Comparison of ENCODE assay signal across 1 cellular context in the genomic region with DNA sequence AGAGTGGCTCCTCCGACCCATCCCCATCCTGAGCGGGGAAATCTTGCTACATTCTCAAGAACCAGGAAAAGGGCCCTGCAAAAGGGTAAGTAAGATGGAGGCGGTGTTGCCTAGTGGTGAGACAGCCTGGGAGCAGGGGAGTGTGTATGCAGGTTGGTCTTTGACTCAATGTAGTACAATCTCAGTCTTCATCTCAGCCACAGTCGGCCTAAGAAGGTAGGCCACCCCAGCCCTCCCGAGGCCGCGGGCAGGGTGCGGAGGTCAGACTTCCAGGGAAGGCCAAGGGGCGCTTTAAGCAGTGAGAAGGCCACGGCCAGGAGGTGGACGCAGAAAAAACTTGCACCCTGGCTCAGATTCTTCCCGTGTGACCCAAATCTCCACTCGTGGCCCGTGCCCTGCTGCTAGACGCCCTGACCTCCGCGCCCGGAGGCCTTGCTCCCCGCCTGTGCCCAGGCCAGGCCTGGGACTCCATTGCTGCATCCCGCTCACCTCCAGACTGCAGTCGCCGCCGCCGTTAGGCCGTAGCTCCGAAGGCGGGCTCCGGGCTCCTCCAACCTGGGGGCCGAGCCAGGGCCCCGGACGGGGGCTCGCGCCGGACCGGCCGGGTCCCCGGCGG.
TF ChIP-seq lines count a peak whose summit lies in the region.

No MANE protein-coding gene starts in this region.

TF ChIP-seq in HepG2, 621 proteins besides CTCF, POLR2A, EP300 and RAD21 (continues in another document):
- no peak for TF ChIP-seq SOX5 (CRISPR knock-in tag; IDR thresholded peaks at IDR 0.05; ENCODE audit: borderline replicate concordance)
- no peak for TF ChIP-seq ZNF430 (CRISPR knock-in tag; IDR thresholded peaks at IDR 0.05)
- TF ChIP-seq ZNF484 (CRISPR knock-in tag; IDR thresholded peaks at IDR 0.05; ENCODE audit: borderline replicate concordance, low read depth), result no peak
- TF ChIP-seq, protein P1, sequence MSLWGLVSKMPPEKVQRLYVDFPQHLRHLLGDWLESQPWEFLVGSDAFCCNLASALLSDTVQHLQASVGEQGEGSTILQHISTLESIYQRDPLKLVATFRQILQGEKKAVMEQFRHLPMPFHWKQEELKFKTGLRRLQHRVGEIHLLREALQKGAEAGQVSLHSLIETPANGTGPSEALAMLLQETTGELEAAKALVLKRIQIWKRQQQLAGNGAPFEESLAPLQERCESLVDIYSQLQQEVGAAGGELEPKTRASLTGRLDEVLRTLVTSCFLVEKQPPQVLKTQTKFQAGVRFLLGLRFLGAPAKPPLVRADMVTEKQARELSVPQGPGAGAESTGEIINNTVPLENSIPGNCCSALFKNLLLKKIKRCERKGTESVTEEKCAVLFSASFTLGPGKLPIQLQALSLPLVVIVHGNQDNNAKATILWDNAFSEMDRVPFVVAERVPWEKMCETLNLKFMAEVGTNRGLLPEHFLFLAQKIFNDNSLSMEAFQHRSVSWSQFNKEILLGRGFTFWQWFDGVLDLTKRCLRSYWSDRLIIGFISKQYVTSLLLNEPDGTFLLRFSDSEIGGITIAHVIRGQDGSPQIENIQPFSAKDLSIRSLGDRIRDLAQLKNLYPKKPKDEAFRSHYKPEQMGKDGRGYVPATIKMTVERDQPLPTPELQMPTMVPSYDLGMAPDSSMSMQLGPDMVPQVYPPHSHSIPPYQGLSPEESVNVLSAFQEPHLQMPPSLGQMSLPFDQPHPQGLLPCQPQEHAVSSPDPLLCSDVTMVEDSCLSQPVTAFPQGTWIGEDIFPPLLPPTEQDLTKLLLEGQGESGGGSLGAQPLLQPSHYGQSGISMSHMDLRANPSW (CRISPR knock-in tag; IDR thresholded peaks at IDR 0.05; ENCODE audit: borderline replicate concordance), result no peak
- no peak for TF ChIP-seq SP4 (CRISPR knock-in tag; IDR thresholded peaks at IDR 0.05)
- TF ChIP-seq ZNF674 (CRISPR knock-in tag; IDR thresholded peaks at IDR 0.05; ENCODE audit: low read depth), result no peak
- TF ChIP-seq, protein P2, sequence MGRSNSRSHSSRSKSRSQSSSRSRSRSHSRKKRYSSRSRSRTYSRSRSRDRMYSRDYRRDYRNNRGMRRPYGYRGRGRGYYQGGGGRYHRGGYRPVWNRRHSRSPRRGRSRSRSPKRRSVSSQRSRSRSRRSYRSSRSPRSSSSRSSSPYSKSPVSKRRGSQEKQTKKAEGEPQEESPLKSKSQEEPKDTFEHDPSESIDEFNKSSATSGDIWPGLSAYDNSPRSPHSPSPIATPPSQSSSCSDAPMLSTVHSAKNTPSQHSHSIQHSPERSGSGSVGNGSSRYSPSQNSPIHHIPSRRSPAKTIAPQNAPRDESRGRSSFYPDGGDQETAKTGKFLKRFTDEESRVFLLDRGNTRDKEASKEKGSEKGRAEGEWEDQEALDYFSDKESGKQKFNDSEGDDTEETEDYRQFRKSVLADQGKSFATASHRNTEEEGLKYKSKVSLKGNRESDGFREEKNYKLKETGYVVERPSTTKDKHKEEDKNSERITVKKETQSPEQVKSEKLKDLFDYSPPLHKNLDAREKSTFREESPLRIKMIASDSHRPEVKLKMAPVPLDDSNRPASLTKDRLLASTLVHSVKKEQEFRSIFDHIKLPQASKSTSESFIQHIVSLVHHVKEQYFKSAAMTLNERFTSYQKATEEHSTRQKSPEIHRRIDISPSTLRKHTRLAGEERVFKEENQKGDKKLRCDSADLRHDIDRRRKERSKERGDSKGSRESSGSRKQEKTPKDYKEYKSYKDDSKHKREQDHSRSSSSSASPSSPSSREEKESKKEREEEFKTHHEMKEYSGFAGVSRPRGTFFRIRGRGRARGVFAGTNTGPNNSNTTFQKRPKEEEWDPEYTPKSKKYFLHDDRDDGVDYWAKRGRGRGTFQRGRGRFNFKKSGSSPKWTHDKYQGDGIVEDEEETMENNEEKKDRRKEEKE (IDR thresholded peaks at IDR 0.05), result no peak
- TF ChIP-seq RXRA (CRISPR knock-in tag; IDR thresholded peaks at IDR 0.05), result no peak
- TF ChIP-seq ZNF251 (CRISPR knock-in tag; IDR thresholded peaks at IDR 0.05), result no peak
- TF ChIP-seq, protein P3, sequence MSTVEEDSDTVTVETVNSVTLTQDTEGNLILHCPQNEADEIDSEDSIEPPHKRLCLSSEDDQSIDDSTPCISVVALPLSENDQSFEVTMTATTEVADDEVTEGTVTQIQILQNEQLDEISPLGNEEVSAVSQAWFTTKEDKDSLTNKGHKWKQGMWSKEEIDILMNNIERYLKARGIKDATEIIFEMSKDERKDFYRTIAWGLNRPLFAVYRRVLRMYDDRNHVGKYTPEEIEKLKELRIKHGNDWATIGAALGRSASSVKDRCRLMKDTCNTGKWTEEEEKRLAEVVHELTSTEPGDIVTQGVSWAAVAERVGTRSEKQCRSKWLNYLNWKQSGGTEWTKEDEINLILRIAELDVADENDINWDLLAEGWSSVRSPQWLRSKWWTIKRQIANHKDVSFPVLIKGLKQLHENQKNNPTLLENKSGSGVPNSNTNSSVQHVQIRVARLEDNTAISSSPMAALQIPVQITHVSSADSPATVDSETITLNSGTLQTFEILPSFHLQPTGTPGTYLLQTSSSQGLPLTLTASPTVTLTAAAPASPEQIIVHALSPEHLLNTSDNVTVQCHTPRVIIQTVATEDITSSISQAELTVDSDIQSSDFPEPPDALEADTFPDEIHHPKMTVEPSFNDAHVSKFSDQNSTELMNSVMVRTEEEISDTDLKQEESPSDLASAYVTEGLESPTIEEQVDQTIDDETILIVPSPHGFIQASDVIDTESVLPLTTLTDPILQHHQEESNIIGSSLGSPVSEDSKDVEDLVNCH (CRISPR knock-in tag; IDR thresholded peaks at IDR 0.05), result no peak
- TF ChIP-seq NCOA1 (CRISPR knock-in tag; IDR thresholded peaks at IDR 0.05), result no peak
- TF ChIP-seq, protein P4, sequence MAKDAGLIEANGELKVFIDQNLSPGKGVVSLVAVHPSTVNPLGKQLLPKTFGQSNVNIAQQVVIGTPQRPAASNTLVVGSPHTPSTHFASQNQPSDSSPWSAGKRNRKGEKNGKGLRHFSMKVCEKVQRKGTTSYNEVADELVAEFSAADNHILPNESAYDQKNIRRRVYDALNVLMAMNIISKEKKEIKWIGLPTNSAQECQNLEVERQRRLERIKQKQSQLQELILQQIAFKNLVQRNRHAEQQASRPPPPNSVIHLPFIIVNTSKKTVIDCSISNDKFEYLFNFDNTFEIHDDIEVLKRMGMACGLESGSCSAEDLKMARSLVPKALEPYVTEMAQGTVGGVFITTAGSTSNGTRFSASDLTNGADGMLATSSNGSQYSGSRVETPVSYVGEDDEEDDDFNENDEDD (CRISPR knock-in tag; IDR thresholded peaks at IDR 0.05; ENCODE audit: borderline replicate concordance), result no peak
- no peak for TF ChIP-seq GLI4 (CRISPR knock-in tag; IDR thresholded peaks at IDR 0.05; ENCODE audit: borderline replicate concordance)
- TF ChIP-seq, protein P5, sequence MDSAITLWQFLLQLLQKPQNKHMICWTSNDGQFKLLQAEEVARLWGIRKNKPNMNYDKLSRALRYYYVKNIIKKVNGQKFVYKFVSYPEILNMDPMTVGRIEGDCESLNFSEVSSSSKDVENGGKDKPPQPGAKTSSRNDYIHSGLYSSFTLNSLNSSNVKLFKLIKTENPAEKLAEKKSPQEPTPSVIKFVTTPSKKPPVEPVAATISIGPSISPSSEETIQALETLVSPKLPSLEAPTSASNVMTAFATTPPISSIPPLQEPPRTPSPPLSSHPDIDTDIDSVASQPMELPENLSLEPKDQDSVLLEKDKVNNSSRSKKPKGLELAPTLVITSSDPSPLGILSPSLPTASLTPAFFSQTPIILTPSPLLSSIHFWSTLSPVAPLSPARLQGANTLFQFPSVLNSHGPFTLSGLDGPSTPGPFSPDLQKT (CRISPR knock-in tag; IDR thresholded peaks at IDR 0.05; ENCODE audit: borderline replicate concordance), result no peak
- no peak for TF ChIP-seq ZNF850 (CRISPR knock-in tag; conservative IDR thresholded peaks at IDR 0.05)
- TF ChIP-seq KLF13 (CRISPR knock-in tag; IDR thresholded peaks at IDR 0.05), result no peak
- TF ChIP-seq ZNF816 (CRISPR knock-in tag; IDR thresholded peaks at IDR 0.05; ENCODE audit: borderline replicate concordance), result no peak
- TF ChIP-seq ZNF292 (CRISPR knock-in tag; IDR thresholded peaks at IDR 0.05; ENCODE audit: borderline replicate concordance, low read depth), result no peak
- 0 out of 2 replicates have a peak, but pooled peaks have one; percentile 7 for TF ChIP-seq MYC (CRISPR knock-in tag; IDR thresholded peaks at IDR 0.05; ENCODE audit: borderline replicate concordance)
- no peak for TF ChIP-seq HNRNPL (IDR thresholded peaks at IDR 0.05; ENCODE audit: low read depth, low read length)
- no peak for TF ChIP-seq TSC22D2 (CRISPR knock-in tag; IDR thresholded peaks at IDR 0.05; ENCODE audit: borderline replicate concordance)
- TF ChIP-seq KLF15 (CRISPR knock-in tag; IDR thresholded peaks at IDR 0.05; ENCODE audit: borderline replicate concordance), result no peak
- TF ChIP-seq YEATS4 (CRISPR knock-in tag; IDR thresholded peaks at IDR 0.05; ENCODE audit: borderline replicate concordance), result peak; percentile 37; the same call in 1 of the 2 replicates
- TF ChIP-seq ZZZ3 (CRISPR knock-in tag; IDR thresholded peaks at IDR 0.05; ENCODE audit: borderline replicate concordance), result 0 out of 2 replicates have a peak, but pooled peaks have one; percentile 4
- TF ChIP-seq JUN (CRISPR knock-in tag; IDR thresholded peaks at IDR 0.05), result no peak
- no peak for TF ChIP-seq NFE2L1 (CRISPR knock-in tag; IDR thresholded peaks at IDR 0.05; ENCODE audit: borderline replicate concordance)
- no peak for TF ChIP-seq NFRKB (IDR thresholded peaks at IDR 0.05)
- 0 out of 2 replicates have a peak, but pooled peaks have one; percentile 55 for TF ChIP-seq ZNF749 (CRISPR knock-in tag; IDR thresholded peaks at IDR 0.05; ENCODE audit: borderline replicate concordance)
- TF ChIP-seq ARID2 (CRISPR knock-in tag; IDR thresholded peaks at IDR 0.05; ENCODE audit: borderline replicate concordance), result 0 out of 2 replicates have a peak, but pooled peaks have one; percentile 64
- no peak for TF ChIP-seq MEIS1 (CRISPR knock-in tag; IDR thresholded peaks at IDR 0.05; ENCODE audit: borderline replicate concordance)
- no peak for TF ChIP-seq ZNF235 (CRISPR knock-in tag; IDR thresholded peaks at IDR 0.05; ENCODE audit: borderline replicate concordance)
- no peak for TF ChIP-seq ZSCAN20 (CRISPR knock-in tag; IDR thresholded peaks at IDR 0.05; ENCODE audit: borderline replicate concordance)
- no peak for TF ChIP-seq ZNF121 (CRISPR knock-in tag; IDR thresholded peaks at IDR 0.05)
- peak; percentile 4 for TF ChIP-seq ASH2L (IDR thresholded peaks at IDR 0.05; ENCODE audit: insufficient read length, low read depth, low read length)
- no peak for TF ChIP-seq TAF1 (CRISPR knock-in tag; IDR thresholded peaks at IDR 0.05)
- TF ChIP-seq, protein P6, sequence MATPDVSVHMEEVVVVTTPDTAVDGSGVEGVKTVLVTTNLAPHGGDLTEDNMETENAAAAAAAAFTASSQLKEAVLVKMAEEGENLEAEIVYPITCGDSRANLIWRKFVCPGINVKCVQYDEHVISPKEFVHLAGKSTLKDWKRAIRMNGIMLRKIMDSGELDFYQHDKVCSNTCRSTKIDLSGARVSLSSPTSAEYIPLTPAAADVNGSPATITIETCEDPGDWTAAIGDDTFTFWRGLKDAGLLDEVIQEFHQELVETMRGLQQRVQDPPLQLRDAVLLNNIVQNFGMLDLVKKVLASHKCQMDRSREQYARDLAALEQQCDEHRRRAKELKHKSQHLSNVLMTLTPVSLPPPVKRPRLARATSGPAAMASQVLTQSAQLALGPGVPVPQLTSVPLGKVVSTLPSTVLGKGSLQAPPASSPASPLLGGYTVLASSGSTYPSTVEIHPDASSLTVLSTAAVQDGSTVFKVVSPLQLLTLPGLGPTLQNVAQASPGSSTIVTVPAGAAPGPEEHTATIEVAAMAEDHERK (CRISPR knock-in tag; IDR thresholded peaks at IDR 0.05; ENCODE audit: low read depth), result no peak
- no peak for TF ChIP-seq MAFF (IDR thresholded peaks at IDR 0.05; ENCODE audit: low read depth, low read length)
- 0 out of 2 replicates have a peak, but pooled peaks have one; percentile 2 for TF ChIP-seq ZNF274 (CRISPR knock-in tag; IDR thresholded peaks at IDR 0.05)
- no peak for TF ChIP-seq GPN1 (CRISPR knock-in tag; IDR thresholded peaks at IDR 0.05; ENCODE audit: borderline replicate concordance)
- 0 out of 2 replicates have a peak, but pooled peaks have one; percentile 34 for TF ChIP-seq HDAC2 (CRISPR knock-in tag; IDR thresholded peaks at IDR 0.05)
- no peak for TF ChIP-seq U2AF1 (optimal IDR thresholded peaks at IDR 0.05; ENCODE audit: low read depth, low read length)
- no peak for TF ChIP-seq AGO1 (IDR thresholded peaks at IDR 0.05; ENCODE audit: low read depth, low read length, poor library complexity, severe bottlenecking)
- TF ChIP-seq, protein P7, sequence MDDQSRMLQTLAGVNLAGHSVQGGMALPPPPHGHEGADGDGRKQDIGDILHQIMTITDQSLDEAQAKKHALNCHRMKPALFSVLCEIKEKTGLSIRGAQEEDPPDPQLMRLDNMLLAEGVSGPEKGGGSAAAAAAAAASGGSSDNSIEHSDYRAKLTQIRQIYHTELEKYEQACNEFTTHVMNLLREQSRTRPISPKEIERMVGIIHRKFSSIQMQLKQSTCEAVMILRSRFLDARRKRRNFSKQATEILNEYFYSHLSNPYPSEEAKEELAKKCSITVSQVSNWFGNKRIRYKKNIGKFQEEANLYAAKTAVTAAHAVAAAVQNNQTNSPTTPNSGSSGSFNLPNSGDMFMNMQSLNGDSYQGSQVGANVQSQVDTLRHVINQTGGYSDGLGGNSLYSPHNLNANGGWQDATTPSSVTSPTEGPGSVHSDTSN (CRISPR knock-in tag; IDR thresholded peaks at IDR 0.05; ENCODE audit: borderline replicate concordance), result no peak
- TF ChIP-seq XRCC5 (optimal IDR thresholded peaks at IDR 0.05; ENCODE audit: low read length), result no peak
- TF ChIP-seq JDP2 (CRISPR knock-in tag; IDR thresholded peaks at IDR 0.05; ENCODE audit: borderline replicate concordance), result no peak
- TF ChIP-seq, protein P8, sequence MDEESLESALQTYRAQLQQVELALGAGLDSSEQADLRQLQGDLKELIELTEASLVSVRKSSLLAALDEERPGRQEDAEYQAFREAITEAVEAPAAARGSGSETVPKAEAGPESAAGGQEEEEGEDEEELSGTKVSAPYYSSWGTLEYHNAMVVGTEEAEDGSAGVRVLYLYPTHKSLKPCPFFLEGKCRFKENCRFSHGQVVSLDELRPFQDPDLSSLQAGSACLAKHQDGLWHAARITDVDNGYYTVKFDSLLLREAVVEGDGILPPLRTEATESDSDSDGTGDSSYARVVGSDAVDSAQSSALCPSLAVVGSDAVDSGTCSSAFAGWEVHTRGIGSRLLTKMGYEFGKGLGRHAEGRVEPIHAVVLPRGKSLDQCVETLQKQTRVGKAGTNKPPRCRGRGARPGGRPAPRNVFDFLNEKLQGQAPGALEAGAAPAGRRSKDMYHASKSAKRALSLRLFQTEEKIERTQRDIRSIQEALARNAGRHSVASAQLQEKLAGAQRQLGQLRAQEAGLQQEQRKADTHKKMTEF (CRISPR knock-in tag; IDR thresholded peaks at IDR 0.05), result no peak
- no peak for TF ChIP-seq ZNF296 (CRISPR knock-in tag; conservative IDR thresholded peaks at IDR 0.05)
- no peak for TF ChIP-seq ATM (IDR thresholded peaks at IDR 0.05; ENCODE audit: borderline replicate concordance)
- TF ChIP-seq ZNF20 (CRISPR knock-in tag; IDR thresholded peaks at IDR 0.05), result no peak
- no peak for TF ChIP-seq ZNF30 (CRISPR knock-in tag; IDR thresholded peaks at IDR 0.05)
